Comparison of ENCODE assay signal across 13 cellular contexts in genomic region chr14:67701477-67701936, GRCh38. TPM values are rescaled to one million over a fixed set of nuclear protein-coding genes. Genes with fewer than 3 reads are reported as not detected.
"Had no signal": no experiment of that assay in that cellular context is flagged by ENCODE, and none has a peak within 500 bp of the region (broad histone marks: within the 10 kb centered on the region; RNA-seq: fewer than 3 reads in every experiment).

TSS of gene RDH12 (plus strand) at chr14:67701886. CDS start at chr14:67722643, 20,757 bp downstream.

RNA-seq across cellular contexts. Expression of gene RDH12, which starts in this region (rescaled TPM):
- total RNA-seq: activated CD4-positive, alpha-beta T cell treated with anti-CD3 and anti-CD28 coated beads for 36 hours; activated CD8-positive, alpha-beta memory T cell treated with anti-CD3 and anti-CD28 coated beads, Interleukin-2, amount 10 ng/mL, durations not matched to agents 7 days and 5 days; activated CD8-positive, alpha-beta T cell treated with anti-CD3 and anti-CD28 coated beads, Interleukin-2, amount 10 ng/mL, durations not matched to agents 7 days and 5 days; activated T-helper 2 cell treated with anti-CD3 and anti-CD28 coated beads, Interferon-gamma antibody, Interleukin-2, Interleukin-4, amounts not matched to agents 10 μg/mL and 5 μg/mL and 100 μg/mL, durations not matched to agents 14 hours and 24 hours and 36 hours; dermis microvascular lymphatic vessel endothelial cell; left ventricle myocardium inferior; lung microvascular endothelial cell; naive thymus-derived CD4-positive, alpha-beta T cell; right cardiac atrium; T-cell; T-helper 2 cell treated with Interferon-gamma antibody and Interleukin-4, amounts not matched to agents 100 ng/mL and 5 ng/mL, for 36 hours; thoracic aorta had no signal
- polyA plus RNA-seq: neural cell, right cardiac atrium had no signal
